In genomic region chr2:169072163-169072925, GRCh38 we compare ENCODE assay signal across 13 cellular contexts. TPM values are rescaled to one million over a fixed set of nuclear protein-coding genes. Genes with fewer than 3 reads are reported as not detected.
A peak's percentile ranks its signal among the peaks of the same experiment; 100 is the strongest.
DNase-seq lines count a peak whose midpoint lies in the region; ATAC-seq and TF ChIP-seq lines count a peak whose summit lies in the region.
"Had no signal": no experiment of that assay in that cellular context is flagged by ENCODE, and none has a peak within 500 bp of the region (broad histone marks: within the 10 kb centered on the region; RNA-seq: fewer than 3 reads in every experiment).

No MANE protein-coding gene starts in this region.

- no peak overlapping the region for H3K27ac ChIP-seq in prostate gland
- no peak overlapping the region for H3K27ac ChIP-seq in colonic mucosa
- H3K27ac ChIP-seq in ascending aorta: no peak overlapping the region
- H3K27ac ChIP-seq: pancreas had no signal

- TF ChIP-seq CTCF in Loucy (conservative IDR thresholded peaks at IDR 0.05; ENCODE audit: low read length): no peak
- no peak for TF ChIP-seq CTCF in epithelial cell of esophagus (IDR thresholded peaks at IDR 0.05; ENCODE audit: insufficient read depth, low read depth, low read length, missing control alignments)
- TF ChIP-seq CTCF in prostate gland (IDR thresholded peaks at IDR 0.05): no peak
- no peak for TF ChIP-seq CTCF in colonic mucosa (IDR thresholded peaks at IDR 0.05)
- no peak for TF ChIP-seq CTCF in ascending aorta (IDR thresholded peaks at IDR 0.05)

- peaks cover 17% of the 10 kb centered on the region for H3K4me1 ChIP-seq in Loucy (ENCODE audit: insufficient read depth, low read length, poor library complexity, severe bottlenecking)
- no peaks in the 10 kb centered on the region for H3K4me1 ChIP-seq in prostate gland (replicated peaks)
- no peaks in the 10 kb centered on the region for H3K4me1 ChIP-seq in colonic mucosa
- H3K4me1 ChIP-seq in ascending aorta: no peaks in the 10 kb centered on the region
- H3K4me1 ChIP-seq: Caco-2, pancreas had no signal

- no peak for TF ChIP-seq POLR2A in prostate gland (IDR thresholded peaks at IDR 0.05)

- no peaks in the 10 kb centered on the region for H4K20me1 ChIP-seq in Loucy (ENCODE audit: insufficient read depth, low read length, poor library complexity, severe bottlenecking)

- no peaks in the 10 kb centered on the region for H3K9me2 ChIP-seq in Loucy (replicated peaks; ENCODE audit: low read depth, low read length)

- DNase-seq in Ammon's horn (ENCODE audit: low spot score) (peak; percentile 28), epithelial cell of esophagus (ENCODE audit: low read depth) (peak; percentile 15), activated gamma-delta T cell treated with Interleukin-2 at 50 U/mL for 16 hours (no peak), prostate gland (ENCODE audit: low spot score) (no peak), colonic mucosa (no peak), ascending aorta (ENCODE audit: low spot score in 2 of 2) (no peak)
- DNase-seq: Caco-2, pancreas, T-cell had no signal

- H3K27me3 ChIP-seq in Loucy (ENCODE audit: insufficient read depth, low read length, poor library complexity, severe bottlenecking): no peaks in the 10 kb centered on the region
- H3K27me3 ChIP-seq in prostate gland (replicated peaks; ENCODE audit: insufficient read depth): no peaks in the 10 kb centered on the region
- no peaks in the 10 kb centered on the region for H3K27me3 ChIP-seq in colonic mucosa
- H3K27me3 ChIP-seq in ascending aorta: no peaks in the 10 kb centered on the region
- H3K27me3 ChIP-seq: pancreas had no signal

- H3K9ac ChIP-seq in Loucy (ENCODE audit: low read depth, low read length, poor library complexity, severe bottlenecking) (no peak overlapping the region), colonic mucosa (ENCODE audit: low read depth in 2 of 2, low read length in 2 of 2) (no peak overlapping the region)

- H3K36me3 ChIP-seq in Loucy (ENCODE audit: insufficient read depth, low read length): no peaks in the 10 kb centered on the region
- H3K36me3 ChIP-seq in prostate gland: no peaks in the 10 kb centered on the region
- no peaks in the 10 kb centered on the region for H3K36me3 ChIP-seq in colonic mucosa
- no peaks in the 10 kb centered on the region for H3K36me3 ChIP-seq in ascending aorta
- H3K36me3 ChIP-seq: pancreas had no signal

- H3K9me3 ChIP-seq in Loucy (ENCODE audit: insufficient read depth, low read depth, low read length) (no peaks in the 10 kb centered on the region), prostate gland (no peaks in the 10 kb centered on the region), colonic mucosa (no peaks in the 10 kb centered on the region), ascending aorta (no peaks in the 10 kb centered on the region)
- H3K9me3 ChIP-seq: Caco-2, pancreas had no signal

- H3K4me2 ChIP-seq in Loucy (ENCODE audit: low read depth, low read length, poor library complexity, severe bottlenecking): no peak overlapping the region

- ATAC-seq in GM21360 (IDR thresholded peaks at IDR 0.05; ENCODE audit: unreplicated experiment): peak; percentile 54
- ATAC-seq: stimulated activated effector memory CD8-positive, alpha-beta T cell treated with anti-CD3 and anti-CD28 coated beads, Interleukin-12 subunit alpha, Interleukin-12 subunit beta, amount 100 ng/mL, for 72 hours; T-cell had no signal

- no peaks in the 10 kb centered on the region for H3F3A ChIP-seq in Loucy (ENCODE audit: low read depth)

- H3K79me2 ChIP-seq in Loucy (ENCODE audit: insufficient read depth, low read length): no peaks in the 10 kb centered on the region

- H2AFZ ChIP-seq in Loucy (ENCODE audit: low read length): peak overlapping the region; percentile 16

- WGBS in prostate gland: 75% methylated on average over 4 of the region's 4 CpGs

- H3K4me3 ChIP-seq in Loucy (ENCODE audit: low read length, poor library complexity, severe bottlenecking) (no peak overlapping the region), epithelial cell of esophagus (ENCODE audit: low read length) (no peak overlapping the region), prostate gland (no peak overlapping the region), colonic mucosa (no peak overlapping the region), ascending aorta (no peak overlapping the region)
- H3K4me3 ChIP-seq: pancreas had no signal

- intact Hi-C loops in prostate gland (cut with DNase I): no loop called here
- intact Hi-C loops in colonic mucosa (cut with DNase I): no loop called here
- intact Hi-C loops in ascending aorta (cut with DNase I): no loop called here

RNA-seq across cellular contexts. Expression of gene DHRS9, which starts 3.0 kb away (rescaled TPM):
- under 1 TPM; 0.32 to 0.34 TPM for total RNA-seq in prostate gland
- 100 to 1,000 TPM; 102 to 144 TPM for total RNA-seq in colonic mucosa
- total RNA-seq in ascending aorta: not detected
- total RNA-seq: Caco-2, LHCN-M2, T-cell had no signal

RNA-seq across cellular contexts. Expression of gene ABCB11, which starts 41.2 kb away (rescaled TPM):
- 1 to 10 TPM in 1 of 2 donors, not detected in 1; 1.2 TPM for total RNA-seq in prostate gland
- 1 to 10 TPM in 1 of 2 donors, under 1 TPM in 1; 0.74 to 1.1 TPM for total RNA-seq in colonic mucosa
- not detected for total RNA-seq in ascending aorta
- total RNA-seq: Caco-2, LHCN-M2 had no signal

Comparison
In these comparisons a context has a peak if more than half of its experiments do, and no peak if none do; other contexts are left out.
1. DNase-seq: peak in Ammon's horn (single experiment) and epithelial cell of esophagus (single experiment); none in activated gamma-delta T cell treated with Interleukin-2 at 50 U/mL for 16 hours (single experiment), prostate gland (single experiment), colonic mucosa (single experiment) and ascending aorta (0 of 2).
2. RNA of gene DHRS9, which starts 3.0 kb away (total RNA-seq): 102 to 144 TPM in colonic mucosa; 0.32 to 0.34 TPM in prostate gland and not detected in ascending aorta (single experiment); every median in the first group is over 10 times any median in the second.